In genomic region chr9:83526221-83526620, GRCh38 we compare ENCODE assay signal across 12 cellular contexts.
"Had no signal": no experiment of that assay in that cellular context is flagged by ENCODE, and none has a peak within 500 bp of the region (broad histone marks: within the 10 kb centered on the region; RNA-seq: fewer than 3 reads in every experiment).

No MANE protein-coding gene starts in this region.

- H3K27ac ChIP-seq: coronary artery, heart right ventricle, left ventricle myocardium inferior, lower lobe of right lung, psoas muscle had no signal

- DNase-seq: effector CD4-positive, alpha-beta T cell; heart right ventricle; hypothalamus; left ventricle myocardium inferior; lower lobe of right lung; natural killer cell; psoas muscle; small intestine; stimulated activated CD4-positive, alpha-beta T cell treated with anti-CD3 and anti-CD28 coated beads, Interleukin-2, amount 100 ng/mL, for 48 hours; stimulated activated naive CD4-positive, alpha-beta T cell treated with Interleukin-2 at 50 U/mL for 16 hours had no signal

- H3K4me3 ChIP-seq: coronary artery, heart right ventricle, left ventricle myocardium inferior, lower lobe of right lung, psoas muscle had no signal

- H3K9me3 ChIP-seq: lower lobe of right lung had no signal

- H3K4me1 ChIP-seq: lower lobe of right lung had no signal

- H3K36me3 ChIP-seq: heart right ventricle, left ventricle myocardium inferior, lower lobe of right lung had no signal

- ATAC-seq: esophagus mucosa, heart right ventricle, lower lobe of right lung, natural killer cell had no signal

- H3K27me3 ChIP-seq: heart right ventricle had no signal
